14 cellular contexts compared by ENCODE assay signal in the genomic region with DNA sequence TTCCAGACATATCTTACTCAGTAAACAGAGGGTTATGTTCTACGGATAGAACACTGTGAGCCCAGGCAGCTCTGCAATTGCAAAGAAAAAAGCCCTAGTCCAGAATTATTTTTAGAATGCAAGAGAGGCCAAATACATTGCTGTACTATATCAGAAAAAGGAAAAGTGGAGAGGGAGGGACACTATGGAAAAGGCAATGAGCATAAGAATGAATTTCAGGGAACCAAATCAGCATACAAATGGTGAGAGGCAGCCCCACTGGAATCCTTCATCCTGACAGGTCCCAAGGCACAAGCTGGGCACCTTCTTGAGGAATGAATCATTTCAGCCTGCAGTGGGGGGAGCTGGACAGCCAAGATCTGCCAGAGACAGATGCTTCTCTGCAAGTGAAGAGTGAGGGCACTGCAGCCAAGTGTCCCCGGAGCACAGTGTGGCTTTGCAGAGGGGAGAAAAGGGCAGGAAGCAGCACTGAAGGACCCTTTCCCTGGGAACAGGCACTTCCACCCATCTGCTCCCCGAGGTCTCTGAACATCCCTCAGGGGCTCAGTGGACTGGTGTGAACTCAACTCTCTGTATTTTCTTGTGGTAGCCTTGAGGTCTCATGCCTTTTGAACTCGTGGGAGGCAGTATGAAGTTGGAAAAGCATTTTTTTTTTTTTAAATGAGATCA.
DNase-seq lines count a peak whose midpoint lies in the region; ATAC-seq and FAIRE-seq lines count a peak whose summit lies in the region.
"Had no signal": no experiment of that assay in that cellular context is flagged by ENCODE, and none has a peak within 500 bp of the region (broad histone marks: within the 10 kb centered on the region; RNA-seq: fewer than 3 reads in every experiment).

No MANE protein-coding gene starts in this region.

- no peak overlapping the region for H3K27ac Mint-ChIP-seq in activated CD4-positive, alpha-beta T cell treated with anti-CD3 and anti-CD28 coated beads for 36 hours
- no peak overlapping the region for H3K27ac Mint-ChIP-seq in stimulated activated effector memory CD8-positive, alpha-beta T cell treated with anti-CD3 and anti-CD28 coated beads, Interleukin-12 subunit alpha, Interleukin-12 subunit beta, amount 100 ng/mL, for 72 hours
- H3K27ac Mint-ChIP-seq: mesothelial cell of epicardium; T-helper 1 cell treated with Interleukin-12 subunit alpha and Interleukin-12 subunit beta and Interleukin-4 antibody, amounts not matched to agents 30 μg/mL and 1 μg/mL, for 36 hours had no signal

- H3K27me3 Mint-ChIP-seq in activated CD4-positive, alpha-beta T cell treated with anti-CD3 and anti-CD28 coated beads for 36 hours = no peaks in the 10 kb centered on the region

- ATAC-seq in left ventricle myocardium superior = peak; percentile 86
- ATAC-seq in activated CD4-positive, alpha-beta T cell treated with anti-CD3 and anti-CD28 coated beads for 36 hours = no peak
- no peak for ATAC-seq in GM19455 (IDR thresholded peaks at IDR 0.05; ENCODE audit: unreplicated experiment)
- no peak for ATAC-seq in stimulated activated effector memory CD8-positive, alpha-beta T cell treated with anti-CD3 and anti-CD28 coated beads, Interleukin-12 subunit alpha, Interleukin-12 subunit beta, amount 100 ng/mL, for 72 hours
- ATAC-seq: esophagus mucosa had no signal

- no CpG with 5 or more reads among the region's 4 CpGs for WGBS in trophoblast cell (ENCODE audit: extremely low coverage, insufficient coverage, insufficient read length)

- H3K4me3 ChIP-seq in adipocyte (ENCODE audit: low read length) (no peak overlapping the region), trophoblast cell (ENCODE audit: low read depth, low read length) (no peak overlapping the region)

- H3K4ac ChIP-seq in trophoblast cell (ENCODE audit: low read depth, low read length) = no peak overlapping the region

- no peak overlapping the region for H2AK5ac ChIP-seq in trophoblast cell (ENCODE audit: low read length)

- no peak overlapping the region for H2AFZ ChIP-seq in trophoblast cell (ENCODE audit: insufficient read depth, low read length, poor library complexity)

- H3K18ac ChIP-seq in trophoblast cell (ENCODE audit: low read length) = no peak overlapping the region

- no peak overlapping the region for H2BK5ac ChIP-seq in trophoblast cell (ENCODE audit: low read depth, low read length, poor library complexity)

- H3K4me2 ChIP-seq in trophoblast cell (ENCODE audit: low read length) = peak overlapping the region; percentile 39

- H4K91ac ChIP-seq in trophoblast cell (ENCODE audit: low read depth, low read length) = no peak overlapping the region

- intact Hi-C loops in left ventricle myocardium superior (cut with micrococcal nuclease) = no loop called here
- intact Hi-C loops in activated CD4-positive, alpha-beta T cell treated with anti-CD3 and anti-CD28 coated beads for 36 hours (cut with DNase I, micrococcal nuclease) = no loop called here

- no peaks in the 10 kb centered on the region for H3K4me1 Mint-ChIP-seq in activated CD4-positive, alpha-beta T cell treated with anti-CD3 and anti-CD28 coated beads for 36 hours
- H3K4me1 Mint-ChIP-seq in stimulated activated effector memory CD8-positive, alpha-beta T cell treated with anti-CD3 and anti-CD28 coated beads, Interleukin-12 subunit alpha, Interleukin-12 subunit beta, amount 100 ng/mL, for 72 hours = peaks cover 13% of the 10 kb centered on the region

- H3K9me3 ChIP-seq in adipocyte (ENCODE audit: control insufficient read depth, low read length) (no peaks in the 10 kb centered on the region), trophoblast cell (ENCODE audit: insufficient read depth, low read depth, low read length) (no peaks in the 10 kb centered on the region)

- no peak overlapping the region for H3K14ac ChIP-seq in trophoblast cell (ENCODE audit: low read length)

- peak overlapping the region; percentile 37 for H3K27ac ChIP-seq in trophoblast cell (ENCODE audit: low read depth, low read length)

- no peak overlapping the region for H3K23ac ChIP-seq in trophoblast cell (ENCODE audit: low read length)

- H2BK12ac ChIP-seq in trophoblast cell (ENCODE audit: low read length) = no peak overlapping the region

- H4K12ac ChIP-seq in trophoblast cell (ENCODE audit: low read depth, low read length) = no peak overlapping the region

- no peaks in the 10 kb centered on the region for H3K79me1 ChIP-seq in trophoblast cell (ENCODE audit: low read length)

- POLR2A ChIA-PET in activated CD4-positive, alpha-beta T cell treated with anti-CD3 and anti-CD28 coated beads for 36 hours (lab: Charles Lee) = no interaction called here

- H3K27me3 ChIP-seq in adipocyte (replicated peaks; ENCODE audit: control insufficient read depth, insufficient read depth, low read length) (peaks cover 4% of the 10 kb centered on the region), trophoblast cell (ENCODE audit: insufficient read depth, low read length) (no peaks in the 10 kb centered on the region)

- no peaks in the 10 kb centered on the region for H3K79me2 ChIP-seq in trophoblast cell (ENCODE audit: control insufficient read depth, insufficient read depth, low read length, poor library complexity)

- no peaks in the 10 kb centered on the region for H3K9me3 Mint-ChIP-seq in activated CD4-positive, alpha-beta T cell treated with anti-CD3 and anti-CD28 coated beads for 36 hours (ENCODE audit: low read depth)
- H3K9me3 Mint-ChIP-seq in stimulated activated effector memory CD8-positive, alpha-beta T cell treated with anti-CD3 and anti-CD28 coated beads, Interleukin-12 subunit alpha, Interleukin-12 subunit beta, amount 100 ng/mL, for 72 hours = no peaks in the 10 kb centered on the region
- H3K9me3 Mint-ChIP-seq: mesothelial cell of epicardium; T-helper 1 cell treated with Interleukin-12 subunit alpha and Interleukin-12 subunit beta and Interleukin-4 antibody, amounts not matched to agents 30 μg/mL and 1 μg/mL, for 36 hours had no signal

- H3K9ac ChIP-seq in adipocyte (ENCODE audit: low read length) (no peak overlapping the region), trophoblast cell (ENCODE audit: low read length) (no peak overlapping the region)

- H2BK120ac ChIP-seq in trophoblast cell (ENCODE audit: insufficient read depth, low read length, poor library complexity) = no peak overlapping the region

- CTCF ChIA-PET in activated CD4-positive, alpha-beta T cell treated with anti-CD3 and anti-CD28 coated beads for 36 hours (lab: Charles Lee) = interaction anchor here (2.1 kb wide), 1 partner anchor 11 kb away, joined by 11 read pairs; no protein-coding TSS in a partner anchor

- no peak for FAIRE-seq in GM19239 (lab: Jason Lieb, UNC)

- H4K8ac ChIP-seq in trophoblast cell (ENCODE audit: low read depth, low read length) = no peak overlapping the region

- no peaks in the 10 kb centered on the region for H3K36me3 ChIP-seq in adipocyte (ENCODE audit: control insufficient read depth, insufficient read depth, low read length, severe bottlenecking)
- no peaks in the 10 kb centered on the region for H3K36me3 ChIP-seq in trophoblast cell (ENCODE audit: control insufficient read depth in 1 of 2, insufficient read depth in 2 of 2, low read length in 2 of 2)

- no peaks in the 10 kb centered on the region for H3K36me3 Mint-ChIP-seq in activated CD4-positive, alpha-beta T cell treated with anti-CD3 and anti-CD28 coated beads for 36 hours (ENCODE audit: low read depth)
- no peaks in the 10 kb centered on the region for H3K36me3 Mint-ChIP-seq in stimulated activated effector memory CD8-positive, alpha-beta T cell treated with anti-CD3 and anti-CD28 coated beads, Interleukin-12 subunit alpha, Interleukin-12 subunit beta, amount 100 ng/mL, for 72 hours
- H3K36me3 Mint-ChIP-seq: mesothelial cell of epicardium had no signal

- peaks cover 14% of the 10 kb centered on the region for H3K4me1 ChIP-seq in adipocyte (ENCODE audit: control insufficient read depth, insufficient read depth, low read length)
- H3K4me1 ChIP-seq in trophoblast cell (ENCODE audit: control insufficient read depth in 1 of 2, insufficient read depth in 2 of 2, low read length in 2 of 2) = peaks cover 3% of the 10 kb centered on the region in 2 experiments

- H3K4me3 Mint-ChIP-seq in activated CD4-positive, alpha-beta T cell treated with anti-CD3 and anti-CD28 coated beads for 36 hours = no peak overlapping the region
- no peak overlapping the region for H3K4me3 Mint-ChIP-seq in stimulated activated effector memory CD8-positive, alpha-beta T cell treated with anti-CD3 and anti-CD28 coated beads, Interleukin-12 subunit alpha, Interleukin-12 subunit beta, amount 100 ng/mL, for 72 hours
- H3K4me3 Mint-ChIP-seq: mesothelial cell of epicardium; T-helper 1 cell treated with Interleukin-12 subunit alpha and Interleukin-12 subunit beta and Interleukin-4 antibody, amounts not matched to agents 30 μg/mL and 1 μg/mL, for 36 hours had no signal

- DNase-seq in Ammon's horn (ENCODE audit: low spot score) (peak; percentile 36), adipocyte (ENCODE audit: low read depth) (peak; percentile 64), left ventricle myocardium superior (peak; percentile 63), trophoblast cell (no peak), GM19239 (ENCODE audit: insufficient read length, low spot score) (no peak)
- DNase-seq in activated CD4-positive, alpha-beta T cell treated with anti-CD3 and anti-CD28 coated beads for 36 hours = no peak
- no peak for DNase-seq in stimulated activated effector memory CD8-positive, alpha-beta T cell treated with anti-CD3 and anti-CD28 coated beads, Interleukin-12 subunit alpha, Interleukin-12 subunit beta, amount 100 ng/mL, for 72 hours (ENCODE audit: low spot score in 2 of 2)
- DNase-seq: AML-193; NCI-H1092 treated with DMSO at 0.1 percent for 48 hours; NK-92 treated with Interleukin-12 subunit alpha and Interleukin-12 subunit beta, amount 100 ng/mL, for 24 hours had no signal

Comparison
In these comparisons a context has a peak if more than half of its experiments do, and no peak if none do; other contexts are left out.
1. DNase-seq: peak in Ammon's horn (single experiment), adipocyte (single experiment) and left ventricle myocardium superior (single experiment); none in trophoblast cell (0 of 2), GM19239 (single experiment), activated CD4-positive, alpha-beta T cell treated with anti-CD3 and anti-CD28 coated beads for 36 hours (single experiment) and stimulated activated effector memory CD8-positive, alpha-beta T cell treated with anti-CD3 and anti-CD28 coated beads, Interleukin-12 subunit alpha, Interleukin-12 subunit beta, amount 100 ng/mL, for 72 hours (0 of 2).